ENCODE assay signal across 1 cellular context in genomic region chr5:180600554-180601041, GRCh38.
TF ChIP-seq lines count a peak whose summit lies in the region.

No MANE protein-coding gene starts in this region.

TF ChIP-seq in SK-N-SH, 30 proteins besides CTCF, POLR2A, EP300 and RAD21 (continued from another document):
- TF ChIP-seq USF2 (IDR thresholded peaks at IDR 0.05; ENCODE audit: borderline replicate concordance, low read depth, low read length) (no peak), CHD2 (IDR thresholded peaks at IDR 0.05; ENCODE audit: low read length, partially characterized antibody) (no peak), FOXM1 (IDR thresholded peaks at IDR 0.05; ENCODE audit: low read depth) (no peak), SMC3 (IDR thresholded peaks at IDR 0.05; ENCODE audit: low read depth, low read length) (no peak), TCF12 (IDR thresholded peaks at IDR 0.05) (no peak), ZBTB33 (IDR thresholded peaks at IDR 0.05; ENCODE audit: borderline replicate concordance, low read depth) (no peak)
- TF ChIP-seq, protein P1, sequence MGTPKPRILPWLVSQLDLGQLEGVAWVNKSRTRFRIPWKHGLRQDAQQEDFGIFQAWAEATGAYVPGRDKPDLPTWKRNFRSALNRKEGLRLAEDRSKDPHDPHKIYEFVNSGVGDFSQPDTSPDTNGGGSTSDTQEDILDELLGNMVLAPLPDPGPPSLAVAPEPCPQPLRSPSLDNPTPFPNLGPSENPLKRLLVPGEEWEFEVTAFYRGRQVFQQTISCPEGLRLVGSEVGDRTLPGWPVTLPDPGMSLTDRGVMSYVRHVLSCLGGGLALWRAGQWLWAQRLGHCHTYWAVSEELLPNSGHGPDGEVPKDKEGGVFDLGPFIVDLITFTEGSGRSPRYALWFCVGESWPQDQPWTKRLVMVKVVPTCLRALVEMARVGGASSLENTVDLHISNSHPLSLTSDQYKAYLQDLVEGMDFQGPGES (IDR thresholded peaks at IDR 0.05; ENCODE audit: low read depth, low read length) = no peak
